In the genomic region with DNA sequence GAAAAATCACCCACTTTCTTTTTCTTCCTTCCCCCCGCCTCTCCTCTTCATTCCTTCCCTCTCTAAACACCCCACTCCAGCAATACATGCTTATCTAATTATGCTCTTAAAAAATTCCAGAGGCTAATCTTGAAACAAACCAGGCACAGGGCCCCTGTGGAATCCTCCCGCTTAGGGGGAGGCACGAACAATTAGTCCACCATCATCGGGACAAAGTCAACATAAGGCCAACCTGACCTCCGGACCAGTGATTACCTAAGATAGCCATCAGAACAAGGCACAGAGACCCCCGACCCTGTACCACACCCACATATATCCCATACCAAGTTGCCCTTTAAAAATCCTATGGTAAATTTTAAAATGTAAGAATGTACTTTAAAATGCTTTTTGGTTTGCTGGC, we compare ENCODE assay signal across 16 cellular contexts.
"Had no signal": no experiment of that assay in that cellular context is flagged by ENCODE, and none has a peak within 500 bp of the region (broad histone marks: within the 10 kb centered on the region; RNA-seq: fewer than 3 reads in every experiment).

No MANE protein-coding gene starts in this region.

- H3K9me3 Mint-ChIP-seq: activated naive CD4-positive, alpha-beta T cell treated with anti-CD3 and anti-CD28 coated beads, Interleukin-2, amount 50 U/mL, for 24 hours; activated T-cell treated with anti-CD3 and anti-CD28 coated beads, Interleukin-2, amount 50 U/mL, for 24 hours; effector memory CD8-positive, alpha-beta T cell had no signal

- FAIRE-seq: islet of Langerhans had no signal

- H2AFZ ChIP-seq: parathyroid adenoma had no signal

- DNase-seq: activated effector memory CD4-positive, alpha-beta T cell treated with Interleukin-2 at 50 U/mL for 16 hours; activated T-cell treated with anti-CD3 and anti-CD28 coated beads, Interleukin-2, amount 50 U/mL, for 24 hours; amniotic stem cell; body of pancreas; effector memory CD8-positive, alpha-beta T cell; midbrain; naive B cell; retina; stimulated activated CD4-positive, alpha-beta T cell treated with anti-CD3 and anti-CD28 coated beads, Interleukin-1b, Interleukin-23, amount 100 ng/mL, for 48 hours; stimulated activated naive CD4-positive, alpha-beta T cell; upper lobe of right lung had no signal

- H3K27me3 ChIP-seq: body of pancreas, suprapubic skin, upper lobe of right lung had no signal

- H3K27ac ChIP-seq: body of pancreas, parathyroid adenoma, suprapubic skin, upper lobe of right lung had no signal

- H3K36me3 ChIP-seq: suprapubic skin, upper lobe of right lung had no signal

- H3K4me3 Mint-ChIP-seq: activated naive CD4-positive, alpha-beta T cell treated with anti-CD3 and anti-CD28 coated beads, Interleukin-2, amount 50 U/mL, for 24 hours; activated T-cell treated with anti-CD3 and anti-CD28 coated beads, Interleukin-2, amount 50 U/mL, for 24 hours; dendritic cell treated with granulocyte-macrophage colony-stimulating factor and Interleukin-4, amounts not matched to agents 40 ng/mL and 50 ng/mL, for 4 days; effector memory CD8-positive, alpha-beta T cell had no signal

- H3K27ac Mint-ChIP-seq: activated naive CD4-positive, alpha-beta T cell treated with anti-CD3 and anti-CD28 coated beads, Interleukin-2, amount 50 U/mL, for 24 hours; activated T-cell treated with anti-CD3 and anti-CD28 coated beads, Interleukin-2, amount 50 U/mL, for 24 hours; dendritic cell treated with granulocyte-macrophage colony-stimulating factor and Interleukin-4, amounts not matched to agents 40 ng/mL and 50 ng/mL, for 4 days; effector memory CD8-positive, alpha-beta T cell; naive B cell had no signal

- H3K4me1 Mint-ChIP-seq: naive B cell had no signal

- H3K4me1 ChIP-seq: body of pancreas, suprapubic skin, upper lobe of right lung had no signal

- H3K4me3 ChIP-seq: body of pancreas, suprapubic skin, upper lobe of right lung had no signal

- H3K27me3 Mint-ChIP-seq: activated naive CD4-positive, alpha-beta T cell treated with anti-CD3 and anti-CD28 coated beads, Interleukin-2, amount 50 U/mL, for 24 hours; activated T-cell treated with anti-CD3 and anti-CD28 coated beads, Interleukin-2, amount 50 U/mL, for 24 hours; dendritic cell treated with granulocyte-macrophage colony-stimulating factor and Interleukin-4, amounts not matched to agents 40 ng/mL and 50 ng/mL, for 4 days; effector memory CD8-positive, alpha-beta T cell had no signal

- H3K9ac ChIP-seq: parathyroid adenoma had no signal

- H3K9me3 ChIP-seq: body of pancreas, suprapubic skin, upper lobe of right lung had no signal

- ATAC-seq: body of pancreas; effector memory CD8-positive, alpha-beta T cell; upper lobe of right lung had no signal
